19 cellular contexts compared by ENCODE assay signal in genomic region chr2:122999258-122999657, GRCh38.
"Had no signal": no experiment of that assay in that cellular context is flagged by ENCODE, and none has a peak within 500 bp of the region (broad histone marks: within the 10 kb centered on the region; RNA-seq: fewer than 3 reads in every experiment).

No MANE protein-coding gene starts in this region.

- DNase-seq: activated B cell treated with CpG ODN at 0.5 μM for 24 hours; activated naive CD4-positive, alpha-beta T cell treated with anti-CD3 and anti-CD28 coated beads, Interleukin-2, amount 10 ng/mL, durations not matched to agents 7 days and 5 days; cerebellar nuclear complex; effector CD8-positive, alpha-beta T cell; esophagus squamous epithelium; glutamatergic neuron; hypothalamus; immature natural killer cell; stimulated activated CD4-positive, alpha-beta T cell treated with anti-CD3 and anti-CD28 coated beads, Interleukin-15, amount 100 ng/mL, for 24 hours; stimulated activated CD4-positive, alpha-beta T cell treated with anti-CD3 and anti-CD28 coated beads, Interleukin-4, amount 100 ng/mL, for 1 hour; stimulated activated naive B cell treated with anti-CD40 and anti-IgM and Interleukin-4, amounts not matched to agents 10 μg/mL and 1 μg/mL and 100 μg/mL, for 72 hours; tibial artery had no signal

- H3K4me3 ChIP-seq: ascending aorta, breast epithelium, esophagus squamous epithelium, right atrium auricular region, skin epidermis, tibial artery, vagina had no signal

- H3K4me1 Mint-ChIP-seq: activated B cell treated with CpG ODN at 0.5 μM for 24 hours; activated naive CD4-positive, alpha-beta T cell treated with anti-CD3 and anti-CD28 coated beads, Interleukin-2, amount 10 ng/mL, durations not matched to agents 7 days and 5 days; immature natural killer cell; stimulated activated naive B cell treated with anti-CD40 and anti-IgM and Interleukin-4, amounts not matched to agents 10 μg/mL and 1 μg/mL and 100 μg/mL, for 72 hours had no signal

- H3K36me3 Mint-ChIP-seq: activated naive CD4-positive, alpha-beta T cell treated with anti-CD3 and anti-CD28 coated beads, Interleukin-2, amount 10 ng/mL, durations not matched to agents 7 days and 5 days; stimulated activated naive B cell treated with anti-CD40 and anti-IgM and Interleukin-4, amounts not matched to agents 10 μg/mL and 1 μg/mL and 100 μg/mL, for 72 hours had no signal

- H3K27ac ChIP-seq: ascending aorta, breast epithelium, esophagus squamous epithelium, right atrium auricular region, skin epidermis, tibial artery, vagina had no signal

- ATAC-seq: stimulated activated naive B cell treated with anti-CD40 and anti-IgM and Interleukin-4, amounts not matched to agents 10 μg/mL and 1 μg/mL and 100 μg/mL, for 72 hours had no signal

- H3K27me3 Mint-ChIP-seq: activated B cell treated with CpG ODN at 0.5 μM for 24 hours; activated naive CD4-positive, alpha-beta T cell treated with anti-CD3 and anti-CD28 coated beads, Interleukin-2, amount 10 ng/mL, durations not matched to agents 7 days and 5 days; progenitor cell of endocrine pancreas; stimulated activated naive B cell treated with anti-CD40 and anti-IgM and Interleukin-4, amounts not matched to agents 10 μg/mL and 1 μg/mL and 100 μg/mL, for 72 hours had no signal

- H3K9me3 ChIP-seq: right atrium auricular region, tibial artery, vagina had no signal

- H3K4me3 Mint-ChIP-seq: activated B cell treated with CpG ODN at 0.5 μM for 24 hours; activated naive CD4-positive, alpha-beta T cell treated with anti-CD3 and anti-CD28 coated beads, Interleukin-2, amount 10 ng/mL, durations not matched to agents 7 days and 5 days; immature natural killer cell; nephron; stimulated activated naive B cell treated with anti-CD40 and anti-IgM and Interleukin-4, amounts not matched to agents 10 μg/mL and 1 μg/mL and 100 μg/mL, for 72 hours had no signal

- H3K27ac Mint-ChIP-seq: activated B cell treated with CpG ODN at 0.5 μM for 24 hours; activated naive CD4-positive, alpha-beta T cell treated with anti-CD3 and anti-CD28 coated beads, Interleukin-2, amount 10 ng/mL, durations not matched to agents 7 days and 5 days; immature natural killer cell; nephron; stimulated activated naive B cell treated with anti-CD40 and anti-IgM and Interleukin-4, amounts not matched to agents 10 μg/mL and 1 μg/mL and 100 μg/mL, for 72 hours had no signal

- H3K36me3 ChIP-seq: ascending aorta, breast epithelium, esophagus squamous epithelium, right atrium auricular region, tibial artery, vagina had no signal

- H3K27me3 ChIP-seq: ascending aorta, breast epithelium, esophagus squamous epithelium, right atrium auricular region, tibial artery, vagina had no signal

- H3K4me1 ChIP-seq: ascending aorta, breast epithelium, esophagus squamous epithelium, right atrium auricular region, tibial artery, vagina had no signal
